Comparison of ENCODE assay signal across 8 cellular contexts in genomic region chr17:82332669-82333278, GRCh38. TPM values are rescaled to one million over a fixed set of nuclear protein-coding genes. Genes with fewer than 3 reads are reported as not detected.
DNase-seq lines count a peak whose midpoint lies in the region; TF ChIP-seq lines count a peak whose summit lies in the region.

No MANE protein-coding gene starts in this region.

- H3K27ac Mint-ChIP-seq in MCF 10A (ENCODE audit: low read depth, unreplicated experiment), result peak overlapping the region; percentile 85
- H3K27ac Mint-ChIP-seq in stimulated activated naive CD8-positive, alpha-beta T cell treated with anti-CD3 and anti-CD28 coated beads, Interleukin-15, Interleukin-2, amounts not matched to agents 100 ng/mL and 50 ng/mL, for 24 hours, result no peak overlapping the region

- TF ChIP-seq CTCF in MCF 10A (IDR thresholded peaks at IDR 0.05; ENCODE audit: unreplicated experiment) (no peak), kidney epithelial cell (IDR thresholded peaks at IDR 0.05; ENCODE audit: insufficient read depth, low read length, poor library complexity, severe bottlenecking) (no peak)

- no peaks in the 10 kb centered on the region for H3K9me3 Mint-ChIP-seq in MCF 10A (ENCODE audit: unreplicated experiment)
- H3K9me3 Mint-ChIP-seq in stimulated activated naive CD8-positive, alpha-beta T cell treated with anti-CD3 and anti-CD28 coated beads, Interleukin-15, Interleukin-2, amounts not matched to agents 100 ng/mL and 50 ng/mL, for 24 hours, result no peaks in the 10 kb centered on the region

- peak overlapping the region; percentile 8 for H3K4me3 ChIP-seq in kidney epithelial cell (ENCODE audit: low read depth, low read length)

- peak; percentile 57 for DNase-seq in GM03348 (ENCODE audit: low spot score)
- DNase-seq in NCI-H774 (lab: John Stamatoyannopoulos, UW), result peak; percentile 24
- DNase-seq in MCF 10A (ENCODE audit: unreplicated experiment), result peak; percentile 68
- DNase-seq in kidney epithelial cell (ENCODE audit: low read depth), result peak; percentile 48
- no peak for DNase-seq in NCI-H446 (lab: John Stamatoyannopoulos, UW)
- DNase-seq in iPS-NIHi7 (ENCODE audit: extremely low spot score), result no peak
- DNase-seq in NCI-H1105 (lab: John Stamatoyannopoulos, UW), result no peak

- H3K27me3 Mint-ChIP-seq in MCF 10A (ENCODE audit: insufficient read depth, unreplicated experiment), result no peaks in the 10 kb centered on the region
- peaks cover 5% of the 10 kb centered on the region for H3K27me3 Mint-ChIP-seq in stimulated activated naive CD8-positive, alpha-beta T cell treated with anti-CD3 and anti-CD28 coated beads, Interleukin-15, Interleukin-2, amounts not matched to agents 100 ng/mL and 50 ng/mL, for 24 hours

- peak overlapping the region; percentile 85 for H3K4me3 Mint-ChIP-seq in MCF 10A (ENCODE audit: unreplicated experiment)
- H3K4me3 Mint-ChIP-seq in stimulated activated naive CD8-positive, alpha-beta T cell treated with anti-CD3 and anti-CD28 coated beads, Interleukin-15, Interleukin-2, amounts not matched to agents 100 ng/mL and 50 ng/mL, for 24 hours, result peak overlapping the region; percentile 77

- CTCF ChIA-PET in MCF 10A (lab: Yijun Ruan, JAX), result interaction anchor here (0.8 to 1.4 kb wide), 2 partner anchors 28 to 31 kb away, joined by 3 to 6 read pairs; no protein-coding TSS in a partner anchor

- intact Hi-C loops in MCF 10A (cut with micrococcal nuclease), result no loop called here

- POLR2A ChIA-PET in MCF 10A (lab: Yijun Ruan, JAX), result interaction anchor here (0.5 to 4.7 kb wide), 25 partner anchors 9 to 420 kb away, joined by 3 to 88 read pairs (median 4); partner anchors contain the start of gene FOXK2

- H3K36me3 Mint-ChIP-seq in MCF 10A (ENCODE audit: insufficient read depth, unreplicated experiment), result peaks cover 6% of the 10 kb centered on the region
- H3K36me3 Mint-ChIP-seq in stimulated activated naive CD8-positive, alpha-beta T cell treated with anti-CD3 and anti-CD28 coated beads, Interleukin-15, Interleukin-2, amounts not matched to agents 100 ng/mL and 50 ng/mL, for 24 hours (ENCODE audit: low read depth), result no peaks in the 10 kb centered on the region

- no TSS peak for BruUV-seq in MCF 10A (replicated peaks; lab: Mats Ljungman, UMichigan)

- peaks cover 19% of the 10 kb centered on the region for H3K27me3 ChIP-seq in kidney epithelial cell (ENCODE audit: control insufficient read depth, insufficient read depth, low read length)

- H3K36me3 ChIP-seq in kidney epithelial cell (ENCODE audit: control insufficient read depth, insufficient read depth, low read length), result no peaks in the 10 kb centered on the region

- peaks cover 16% of the 10 kb centered on the region for H3K4me1 Mint-ChIP-seq in MCF 10A (ENCODE audit: insufficient read depth, unreplicated experiment)
- peaks cover 31% of the 10 kb centered on the region for H3K4me1 Mint-ChIP-seq in stimulated activated naive CD8-positive, alpha-beta T cell treated with anti-CD3 and anti-CD28 coated beads, Interleukin-15, Interleukin-2, amounts not matched to agents 100 ng/mL and 50 ng/mL, for 24 hours (ENCODE audit: low read depth)

RNA-seq across cellular contexts. Expression of gene SECTM1, which starts 0.8 kb away (rescaled TPM):
- total RNA-seq in MCF 10A (2022) (7.5 and 13.4 TPM in 2 replicates), kidney epithelial cell (0.07 TPM in 1 of 2 replicates, not detected in the other)

RNA-seq across cellular contexts. Expression of gene CD7, which starts 15.4 kb away (rescaled TPM):
- total RNA-seq in MCF 10A (2022) (0.63 and 0.71 TPM in 2 replicates), kidney epithelial cell (0.21 TPM in 1 of 2 replicates, not detected in the other)

RNA-seq across cellular contexts. Expression of gene TEX19, which starts 26.3 kb away (rescaled TPM):
- total RNA-seq in MCF 10A (2022) (not detected in 2 replicates), kidney epithelial cell (not detected in 2 replicates)

RNA-seq across cellular contexts. Expression of gene UTS2R, which starts 38.8 kb away (rescaled TPM):
- total RNA-seq in MCF 10A (2022) (not detected in 2 replicates), kidney epithelial cell (not detected in 2 replicates)

RNA-seq across cellular contexts. Expression of gene CSNK1D, which starts 59.3 kb away (rescaled TPM):
- 191 and 193 TPM in 2 replicates for total RNA-seq in MCF 10A (2022)
- total RNA-seq in kidney epithelial cell, result 55.1 and 61.7 TPM in 2 replicates

Comparison
In these comparisons a context has a peak if more than half of its experiments do, and no peak if none do; other contexts are left out.
1. DNase-seq: peak in GM03348 (single experiment), NCI-H774 (single experiment), MCF 10A (single experiment) and kidney epithelial cell (single experiment); none in NCI-H446 (0 of 2), iPS-NIHi7 (single experiment) and NCI-H1105 (single experiment).